Comparison of ENCODE assay signal across 22 cellular contexts in the genomic region with DNA sequence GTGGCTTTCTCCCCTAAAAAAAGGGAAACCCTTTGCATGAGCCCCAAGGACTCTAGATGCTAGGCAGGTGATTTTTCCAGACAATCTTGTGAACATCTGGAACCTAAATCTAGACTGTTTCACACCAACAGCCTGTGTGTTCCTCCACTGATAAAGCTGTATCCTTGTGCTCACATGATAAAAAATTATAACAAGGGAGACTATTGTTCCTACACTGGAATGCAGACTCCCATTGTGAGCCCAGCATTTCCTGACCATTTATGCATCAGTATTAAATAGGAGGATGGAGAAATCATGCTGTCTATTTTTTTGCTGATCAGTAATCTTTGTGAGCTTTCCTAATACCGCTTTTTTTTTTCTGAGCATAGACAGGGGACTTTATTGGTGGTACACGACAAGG.
"Had no signal": no experiment of that assay in that cellular context is flagged by ENCODE, and none has a peak within 500 bp of the region (broad histone marks: within the 10 kb centered on the region; RNA-seq: fewer than 3 reads in every experiment).

No MANE protein-coding gene starts in this region.

- ATAC-seq: activated CD8-positive, alpha-beta memory T cell treated with anti-CD3 and anti-CD28 coated beads, Interleukin-2, amount 10 ng/mL, durations not matched to agents 7 days and 5 days; SK-N-SH treated with all-trans-retinoic acid at 6 μM for 48 hours; WTC11 had no signal

- H3K9ac ChIP-seq: KMS-11 had no signal

- H3K4me2 ChIP-seq: KMS-11 had no signal

- H3K4me1 ChIP-seq: Peyer's patch had no signal

- H3K27ac ChIP-seq: KMS-11, Peyer's patch, RWPE1, SJCRH30 had no signal

- H3K9me3 ChIP-seq: Peyer's patch, SJCRH30 had no signal

- H3K4me3 ChIP-seq: MG63, Peyer's patch, SJCRH30 had no signal

- H3K27me3 ChIP-seq: MG63, Peyer's patch, SJCRH30 had no signal

- DNase-seq: activated CD4-positive, alpha-beta T cell treated with anti-CD3 and anti-CD28 coated beads for 1 hour; activated CD4-positive, alpha-beta T cell treated with anti-CD3 and anti-CD28 coated beads, Interleukin-2, amount 10 ng/mL, durations not matched to agents 24 days and 14 days; activated CD4-positive, alpha-beta T cell treated with anti-CD3 and anti-CD28 coated beads, Interleukin-2, amount 50 U/mL, for 48 hours; activated CD8-positive, alpha-beta memory T cell treated with anti-CD3 and anti-CD28 coated beads, Interleukin-2, amount 10 ng/mL, durations not matched to agents 7 days and 5 days; activated effector memory CD4-positive, alpha-beta T cell treated with Interleukin-2 at 50 U/mL for 16 hours; activated naive CD4-positive, alpha-beta T cell; activated T-cell treated with anti-CD3 and anti-CD28 coated beads, Interleukin-2, amount 50 U/mL, for 24 hours; aorta; MG63; MV-4-11; NCI-H1092 treated with DMSO at 0.1 percent for 48 hours; NCI-H1417 treated with DMSO at 0.1 percent for 48 hours; NCI-H1694 treated with DMSO at 0.1 percent for 48 hours; NCI-H2029 treated with DMSO at 0.1 percent for 48 hours; NCI-H524; Peyer's patch; Right ventricle myocardium superior had no signal

- H3K36me3 ChIP-seq: MG63, Peyer's patch, SJCRH30 had no signal
